In genomic region chr1:229855999-229856650, GRCh38 we compare ENCODE assay signal across 8 cellular contexts.
DNase-seq lines count a peak whose midpoint lies in the region; ATAC-seq and TF ChIP-seq lines count a peak whose summit lies in the region.

No MANE protein-coding gene starts in this region.

- DNase-seq in AML-193 (lab: John Stamatoyannopoulos, UW) (peak; percentile 52 to 59), globus pallidus (ENCODE audit: low spot score) (peak; percentile 75), HAP-1 (ENCODE audit: low spot score in 2 of 2) (no peak), NCI-H1105 (lab: John Stamatoyannopoulos, UW) (no peak), smooth muscle cell (lab: John Stamatoyannopoulos, UW; ENCODE audit: unreplicated experiment) (no peak)

- H3K4me2 ChIP-seq in OCI-LY3 (ENCODE audit: low read length) (peak overlapping the region; percentile 89), smooth muscle cell (no peak overlapping the region)

- peak overlapping the region; percentile 71 for H3K4me3 ChIP-seq in OCI-LY3 (ENCODE audit: low read length)
- no peak overlapping the region for H3K4me3 ChIP-seq in HAP-1
- no peak overlapping the region for H3K4me3 ChIP-seq in smooth muscle cell

- H3K27me3 ChIP-seq in OCI-LY3 (ENCODE audit: low read depth, low read length), result no peaks in the 10 kb centered on the region
- H3K27me3 ChIP-seq in HAP-1 (ENCODE audit: low read depth), result no peaks in the 10 kb centered on the region
- peaks cover 4% of the 10 kb centered on the region for H3K27me3 ChIP-seq in smooth muscle cell (ENCODE audit: low read depth)

- H3K4me1 ChIP-seq in OCI-LY3 (ENCODE audit: low read length), result peaks cover 19% of the 10 kb centered on the region
- H3K4me1 ChIP-seq in HAP-1, result no peaks in the 10 kb centered on the region
- no peaks in the 10 kb centered on the region for H3K4me1 ChIP-seq in smooth muscle cell (ENCODE audit: low read depth)

- H2AFZ ChIP-seq in OCI-LY3 (ENCODE audit: low read depth, low read length) (peak overlapping the region; percentile 91), smooth muscle cell (ENCODE audit: low read depth) (no peak overlapping the region)

- no peaks in the 10 kb centered on the region for H4K20me1 ChIP-seq in OCI-LY3 (ENCODE audit: insufficient read depth, low read length)
- no peaks in the 10 kb centered on the region for H4K20me1 ChIP-seq in smooth muscle cell (ENCODE audit: low read depth)

- ATAC-seq in GM18867 (IDR thresholded peaks at IDR 0.05; ENCODE audit: unreplicated experiment) (peak; percentile 97), HG02943 (IDR thresholded peaks at IDR 0.05; ENCODE audit: low read depth, unreplicated experiment) (peak; percentile 96)

- no peaks in the 10 kb centered on the region for H3K36me3 ChIP-seq in OCI-LY3 (replicated peaks; ENCODE audit: low read depth, low read length)
- H3K36me3 ChIP-seq in HAP-1 (replicated peaks), result no peaks in the 10 kb centered on the region
- H3K36me3 ChIP-seq in smooth muscle cell (ENCODE audit: low read depth), result no peaks in the 10 kb centered on the region

- 88% methylated on average over 7 of the region's 7 CpGs for WGBS in smooth muscle cell (ENCODE audit: low lambda C conversion rate)

- peak overlapping the region; percentile 87 for H3K27ac ChIP-seq in OCI-LY3 (ENCODE audit: low read length)
- H3K27ac ChIP-seq in smooth muscle cell (ENCODE audit: low read depth), result no peak overlapping the region

- H3K9ac ChIP-seq in OCI-LY3 (ENCODE audit: low read length) (peak overlapping the region; percentile 58), smooth muscle cell (ENCODE audit: low read depth) (no peak overlapping the region)

- TF ChIP-seq CTCF in OCI-LY3 (IDR thresholded peaks at IDR 0.05; ENCODE audit: low read depth, low read length) (no peak), smooth muscle cell (IDR thresholded peaks at IDR 0.05; ENCODE audit: borderline replicate concordance, insufficient read depth, poor library complexity, severe bottlenecking) (no peak)

- H3K9me3 ChIP-seq in OCI-LY3 (ENCODE audit: insufficient read depth, low read length) (no peaks in the 10 kb centered on the region), HAP-1 (no peaks in the 10 kb centered on the region), smooth muscle cell (replicated peaks; ENCODE audit: low read depth) (no peaks in the 10 kb centered on the region)

- H3K79me2 ChIP-seq in OCI-LY3 (ENCODE audit: low read length) (no peaks in the 10 kb centered on the region), smooth muscle cell (ENCODE audit: low read depth) (no peaks in the 10 kb centered on the region)

- H3F3A ChIP-seq in smooth muscle cell (ENCODE audit: low read depth), result no peaks in the 10 kb centered on the region

- in situ Hi-C loops in HAP-1 (cut with MboI; ENCODE audit: low sequenced_read_pairs), result no loop called here

Comparison
In these comparisons a context has a peak if more than half of its experiments do, and no peak if none do; other contexts are left out.
1. DNase-seq: peak in AML-193 (2 of 2) and globus pallidus (single experiment); none in HAP-1 (0 of 2), NCI-H1105 (single experiment) and smooth muscle cell (single experiment).